1 cellular context compared by ENCODE assay signal in the genomic region with DNA sequence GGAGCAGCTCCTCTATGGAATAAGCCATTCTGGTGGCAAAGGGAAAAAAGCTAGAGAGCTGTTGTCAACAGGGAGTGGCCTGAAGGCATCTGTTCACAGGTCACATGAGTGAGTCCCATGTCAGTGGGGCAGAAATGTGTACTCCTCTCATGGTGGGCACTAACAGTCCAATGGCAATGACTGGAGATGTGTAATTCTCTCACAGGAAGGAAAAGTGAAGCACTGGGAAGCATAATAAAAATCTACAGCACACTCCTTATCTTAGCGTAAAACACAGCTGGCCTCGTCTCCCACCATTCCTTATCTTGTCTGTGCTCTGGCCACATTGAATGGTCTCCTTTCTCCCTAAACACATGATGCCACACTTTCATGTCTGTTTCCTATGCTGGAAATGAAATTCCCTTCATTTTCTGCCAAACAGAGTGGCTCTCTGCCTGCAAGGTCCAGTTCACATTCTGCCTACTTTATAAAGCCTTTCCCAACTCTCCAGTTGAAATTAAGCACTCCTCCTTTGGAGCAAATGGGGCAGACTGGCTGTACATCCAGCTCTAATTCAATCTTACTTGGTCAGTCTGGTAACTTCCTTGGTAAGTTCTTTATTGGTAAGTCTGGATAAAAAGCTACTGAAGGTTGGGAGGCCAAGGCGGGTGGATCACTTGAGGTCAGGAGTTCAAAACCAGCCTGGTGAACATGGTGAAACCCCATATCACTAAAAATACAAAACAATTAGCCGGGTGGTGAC.
TF ChIP-seq lines count a peak whose summit lies in the region.

No MANE protein-coding gene starts in this region.

TF ChIP-seq in K562, 482 proteins besides CTCF, POLR2A, EP300 and RAD21 (continued from another document and continues in another):
- TF ChIP-seq, protein P1, sequence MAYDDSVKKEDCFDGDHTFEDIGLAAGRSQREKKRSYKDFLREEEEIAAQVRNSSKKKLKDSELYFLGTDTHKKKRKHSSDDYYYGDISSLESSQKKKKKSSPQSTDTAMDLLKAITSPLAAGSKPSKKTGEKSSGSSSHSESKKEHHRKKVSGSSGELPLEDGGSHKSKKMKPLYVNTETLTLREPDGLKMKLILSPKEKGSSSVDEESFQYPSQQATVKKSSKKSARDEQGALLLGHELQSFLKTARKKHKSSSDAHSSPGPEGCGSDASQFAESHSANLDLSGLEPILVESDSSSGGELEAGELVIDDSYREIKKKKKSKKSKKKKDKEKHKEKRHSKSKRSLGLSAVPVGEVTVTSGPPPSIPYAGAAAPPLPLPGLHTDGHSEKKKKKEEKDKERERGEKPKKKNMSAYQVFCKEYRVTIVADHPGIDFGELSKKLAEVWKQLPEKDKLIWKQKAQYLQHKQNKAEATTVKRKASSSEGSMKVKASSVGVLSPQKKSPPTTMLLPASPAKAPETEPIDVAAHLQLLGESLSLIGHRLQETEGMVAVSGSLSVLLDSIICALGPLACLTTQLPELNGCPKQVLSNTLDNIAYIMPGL (CRISPR knock-in tag; IDR thresholded peaks at IDR 0.05), result no peak
- TF ChIP-seq ZNF431 (CRISPR knock-in tag; IDR thresholded peaks at IDR 0.05) (no peak), STAT5B (CRISPR knock-in tag; IDR thresholded peaks at IDR 0.05) (no peak), TAF7 (tag; IDR thresholded peaks at IDR 0.05) (no peak), ZBTB8A (IDR thresholded peaks at IDR 0.05; ENCODE audit: partially characterized antibody) (no peak), RBM34 (IDR thresholded peaks at IDR 0.05; ENCODE audit: borderline replicate concordance, insufficient read depth, low read length) (no peak), DNMT1 (IDR thresholded peaks at IDR 0.05) (no peak), ZNF444 (CRISPR knock-in tag; IDR thresholded peaks at IDR 0.05) (no peak), SP2 (IDR thresholded peaks at IDR 0.05; ENCODE audit: extremely low read depth, low read depth, low read length, poor library complexity, severe bottlenecking) (no peak), BCL6 (CRISPR knock-in tag; IDR thresholded peaks at IDR 0.05) (no peak), RHOXF2B (CRISPR knock-in tag; conservative IDR thresholded peaks at IDR 0.05) (0 out of 2 replicates have a peak, but pooled peaks have one; percentile 46), SRSF7 (optimal IDR thresholded peaks at IDR 0.05; ENCODE audit: low read depth, low read length) (no peak), C11orf30 (IDR thresholded peaks at IDR 0.05; ENCODE audit: low read depth) (0 out of 2 replicates have a peak, but pooled peaks have one; percentile 10), SMARCB1 (IDR thresholded peaks at IDR 0.05; ENCODE audit: insufficient read length, low read depth) (no peak), POLR2B (IDR thresholded peaks at IDR 0.05; ENCODE audit: low read depth, partially characterized antibody) (no peak), JUND (IDR thresholded peaks at IDR 0.05; ENCODE audit: borderline replicate concordance, low read depth, low read length) (peak; percentile 73), JUND (tag; IDR thresholded peaks at IDR 0.05; ENCODE audit: borderline replicate concordance, low read depth, low read length) (peak; percentile 85; the same call in 2 of the 3 replicates), NFE2 (IDR thresholded peaks at IDR 0.05; ENCODE audit: low read depth) (peak; percentile 54), KLF16 (IDR thresholded peaks at IDR 0.05) (peak; percentile 95), DACH1 (IDR thresholded peaks at IDR 0.05; ENCODE audit: partially characterized antibody) (peak; percentile 93), GATA2 (CRISPR knock-in tag; IDR thresholded peaks at IDR 0.05) (peak; percentile 92), YBX1 (IDR thresholded peaks at IDR 0.05) (no peak), CBX1 (IDR thresholded peaks at IDR 0.05; ENCODE audit: low read depth) (no peak), XRCC4 (IDR thresholded peaks at IDR 0.05; ENCODE audit: extremely low read depth, insufficient read depth, insufficient read length) (no peak), MAFG (tag; conservative IDR thresholded peaks at IDR 0.05) (no peak), MYC (IDR thresholded peaks at IDR 0.05; ENCODE audit: low read depth, low read length) (peak; percentile 81), MYC (CRISPR knock-in tag; IDR thresholded peaks at IDR 0.05; ENCODE audit: borderline replicate concordance, low read depth) (no peak)
- TF ChIP-seq, protein P2, sequence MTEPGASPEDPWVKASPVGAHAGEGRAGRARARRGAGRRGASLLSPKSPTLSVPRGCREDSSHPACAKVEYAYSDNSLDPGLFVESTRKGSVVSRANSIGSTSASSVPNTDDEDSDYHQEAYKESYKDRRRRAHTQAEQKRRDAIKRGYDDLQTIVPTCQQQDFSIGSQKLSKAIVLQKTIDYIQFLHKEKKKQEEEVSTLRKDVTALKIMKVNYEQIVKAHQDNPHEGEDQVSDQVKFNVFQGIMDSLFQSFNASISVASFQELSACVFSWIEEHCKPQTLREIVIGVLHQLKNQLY (CRISPR knock-in tag; conservative IDR thresholded peaks at IDR 0.05), result 0 out of 4 replicates have a peak, but pooled peaks of 1 of the 2 experiments have one; percentile 56
- TF ChIP-seq, protein P3, sequence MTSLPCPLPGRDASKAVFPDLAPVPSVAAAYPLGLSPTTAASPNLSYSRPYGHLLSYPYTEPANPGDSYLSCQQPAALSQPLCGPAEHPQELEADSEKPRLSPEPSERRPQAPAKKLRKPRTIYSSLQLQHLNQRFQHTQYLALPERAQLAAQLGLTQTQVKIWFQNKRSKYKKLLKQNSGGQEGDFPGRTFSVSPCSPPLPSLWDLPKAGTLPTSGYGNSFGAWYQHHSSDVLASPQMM (CRISPR knock-in tag; IDR thresholded peaks at IDR 0.05), result no peak
- TF ChIP-seq, protein P4, sequence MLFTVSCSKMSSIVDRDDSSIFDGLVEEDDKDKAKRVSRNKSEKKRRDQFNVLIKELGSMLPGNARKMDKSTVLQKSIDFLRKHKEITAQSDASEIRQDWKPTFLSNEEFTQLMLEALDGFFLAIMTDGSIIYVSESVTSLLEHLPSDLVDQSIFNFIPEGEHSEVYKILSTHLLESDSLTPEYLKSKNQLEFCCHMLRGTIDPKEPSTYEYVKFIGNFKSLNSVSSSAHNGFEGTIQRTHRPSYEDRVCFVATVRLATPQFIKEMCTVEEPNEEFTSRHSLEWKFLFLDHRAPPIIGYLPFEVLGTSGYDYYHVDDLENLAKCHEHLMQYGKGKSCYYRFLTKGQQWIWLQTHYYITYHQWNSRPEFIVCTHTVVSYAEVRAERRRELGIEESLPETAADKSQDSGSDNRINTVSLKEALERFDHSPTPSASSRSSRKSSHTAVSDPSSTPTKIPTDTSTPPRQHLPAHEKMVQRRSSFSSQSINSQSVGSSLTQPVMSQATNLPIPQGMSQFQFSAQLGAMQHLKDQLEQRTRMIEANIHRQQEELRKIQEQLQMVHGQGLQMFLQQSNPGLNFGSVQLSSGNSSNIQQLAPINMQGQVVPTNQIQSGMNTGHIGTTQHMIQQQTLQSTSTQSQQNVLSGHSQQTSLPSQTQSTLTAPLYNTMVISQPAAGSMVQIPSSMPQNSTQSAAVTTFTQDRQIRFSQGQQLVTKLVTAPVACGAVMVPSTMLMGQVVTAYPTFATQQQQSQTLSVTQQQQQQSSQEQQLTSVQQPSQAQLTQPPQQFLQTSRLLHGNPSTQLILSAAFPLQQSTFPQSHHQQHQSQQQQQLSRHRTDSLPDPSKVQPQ (CRISPR knock-in tag; IDR thresholded peaks at IDR 0.05; ENCODE audit: borderline replicate concordance), result no peak
- TF ChIP-seq, protein P5, sequence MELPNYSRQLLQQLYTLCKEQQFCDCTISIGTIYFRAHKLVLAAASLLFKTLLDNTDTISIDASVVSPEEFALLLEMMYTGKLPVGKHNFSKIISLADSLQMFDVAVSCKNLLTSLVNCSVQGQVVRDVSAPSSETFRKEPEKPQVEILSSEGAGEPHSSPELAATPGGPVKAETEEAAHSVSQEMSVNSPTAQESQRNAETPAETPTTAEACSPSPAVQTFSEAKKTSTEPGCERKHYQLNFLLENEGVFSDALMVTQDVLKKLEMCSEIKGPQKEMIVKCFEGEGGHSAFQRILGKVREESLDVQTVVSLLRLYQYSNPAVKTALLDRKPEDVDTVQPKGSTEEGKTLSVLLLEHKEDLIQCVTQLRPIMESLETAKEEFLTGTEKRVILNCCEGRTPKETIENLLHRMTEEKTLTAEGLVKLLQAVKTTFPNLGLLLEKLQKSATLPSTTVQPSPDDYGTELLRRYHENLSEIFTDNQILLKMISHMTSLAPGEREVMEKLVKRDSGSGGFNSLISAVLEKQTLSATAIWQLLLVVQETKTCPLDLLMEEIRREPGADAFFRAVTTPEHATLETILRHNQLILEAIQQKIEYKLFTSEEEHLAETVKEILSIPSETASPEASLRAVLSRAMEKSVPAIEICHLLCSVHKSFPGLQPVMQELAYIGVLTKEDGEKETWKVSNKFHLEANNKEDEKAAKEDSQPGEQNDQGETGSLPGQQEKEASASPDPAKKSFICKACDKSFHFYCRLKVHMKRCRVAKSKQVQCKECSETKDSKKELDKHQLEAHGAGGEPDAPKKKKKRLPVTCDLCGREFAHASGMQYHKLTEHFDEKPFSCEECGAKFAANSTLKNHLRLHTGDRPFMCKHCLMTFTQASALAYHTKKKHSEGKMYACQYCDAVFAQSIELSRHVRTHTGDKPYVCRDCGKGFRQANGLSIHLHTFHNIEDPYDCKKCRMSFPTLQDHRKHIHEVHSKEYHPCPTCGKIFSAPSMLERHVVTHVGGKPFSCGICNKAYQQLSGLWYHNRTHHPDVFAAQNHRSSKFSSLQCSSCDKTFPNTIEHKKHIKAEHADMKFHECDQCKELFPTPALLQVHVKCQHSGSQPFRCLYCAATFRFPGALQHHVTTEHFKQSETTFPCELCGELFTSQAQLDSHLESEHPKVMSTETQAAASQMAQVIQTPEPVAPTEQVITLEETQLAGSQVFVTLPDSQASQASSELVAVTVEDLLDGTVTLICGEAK (IDR thresholded peaks at IDR 0.05), result no peak
- TF ChIP-seq, protein P5 (CRISPR knock-in tag; IDR thresholded peaks at IDR 0.05), result no peak
- TF ChIP-seq, protein P6, sequence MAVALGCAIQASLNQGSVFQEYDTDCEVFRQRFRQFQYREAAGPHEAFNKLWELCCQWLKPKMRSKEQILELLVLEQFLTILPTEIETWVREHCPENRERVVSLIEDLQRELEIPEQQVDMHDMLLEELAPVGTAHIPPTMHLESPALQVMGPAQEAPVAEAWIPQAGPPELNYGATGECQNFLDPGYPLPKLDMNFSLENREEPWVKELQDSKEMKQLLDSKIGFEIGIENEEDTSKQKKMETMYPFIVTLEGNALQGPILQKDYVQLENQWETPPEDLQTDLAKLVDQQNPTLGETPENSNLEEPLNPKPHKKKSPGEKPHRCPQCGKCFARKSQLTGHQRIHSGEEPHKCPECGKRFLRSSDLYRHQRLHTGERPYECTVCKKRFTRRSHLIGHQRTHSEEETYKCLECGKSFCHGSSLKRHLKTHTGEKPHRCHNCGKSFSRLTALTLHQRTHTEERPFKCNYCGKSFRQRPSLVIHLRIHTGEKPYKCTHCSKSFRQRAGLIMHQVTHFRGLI (CRISPR knock-in tag; IDR thresholded peaks at IDR 0.05), result no peak; the same call in 1 of the 2 replicates
- TF ChIP-seq, protein P7, sequence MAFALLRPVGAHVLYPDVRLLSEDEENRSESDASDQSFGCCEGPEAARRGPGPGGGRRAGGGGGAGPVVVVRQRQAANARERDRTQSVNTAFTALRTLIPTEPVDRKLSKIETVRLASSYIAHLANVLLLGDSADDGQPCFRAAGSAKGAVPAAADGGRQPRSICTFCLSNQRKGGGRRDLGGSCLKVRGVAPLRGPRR (CRISPR knock-in tag; IDR thresholded peaks at IDR 0.05), result 0 out of 2 replicates have a peak, but pooled peaks have one; percentile 65
- TF ChIP-seq, protein P8, sequence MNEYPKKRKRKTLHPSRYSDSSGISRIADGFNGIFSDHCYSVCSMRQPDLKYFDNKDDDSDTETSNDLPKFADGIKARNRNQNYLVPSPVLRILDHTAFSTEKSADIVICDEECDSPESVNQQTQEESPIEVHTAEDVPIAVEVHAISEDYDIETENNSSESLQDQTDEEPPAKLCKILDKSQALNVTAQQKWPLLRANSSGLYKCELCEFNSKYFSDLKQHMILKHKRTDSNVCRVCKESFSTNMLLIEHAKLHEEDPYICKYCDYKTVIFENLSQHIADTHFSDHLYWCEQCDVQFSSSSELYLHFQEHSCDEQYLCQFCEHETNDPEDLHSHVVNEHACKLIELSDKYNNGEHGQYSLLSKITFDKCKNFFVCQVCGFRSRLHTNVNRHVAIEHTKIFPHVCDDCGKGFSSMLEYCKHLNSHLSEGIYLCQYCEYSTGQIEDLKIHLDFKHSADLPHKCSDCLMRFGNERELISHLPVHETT (CRISPR knock-in tag; conservative IDR thresholded peaks at IDR 0.05 in 1 of 2, IDR thresholded peaks at IDR 0.05 in 1 of 2), result peak in 1 of 2 experiments; percentile 91; a peak in 2 of 4 replicates
